In genomic region chr12:130947028-130947427, GRCh38 we compare ENCODE assay signal across 25 cellular contexts. TPM values are rescaled to one million over a fixed set of nuclear protein-coding genes. Genes with fewer than 3 reads are reported as not detected.
"Had no signal": no experiment of that assay in that cellular context is flagged by ENCODE, and none has a peak within 500 bp of the region (broad histone marks: within the 10 kb centered on the region; RNA-seq: fewer than 3 reads in every experiment).

No MANE protein-coding gene starts in this region.

- H3K4me3 Mint-ChIP-seq: activated naive CD4-positive, alpha-beta T cell treated with anti-CD3 and anti-CD28 coated beads, Interleukin-2, amount 10 ng/mL, durations not matched to agents 7 days and 5 days; activated naive CD8-positive, alpha-beta T cell treated with anti-CD3 and anti-CD28 coated beads, Interleukin-2, amount 10 ng/mL, durations not matched to agents 7 days and 5 days; activated T-helper 1 cell treated with anti-CD3 and anti-CD28 coated beads, Interleukin-12 subunit alpha, Interleukin-12 subunit beta, Interleukin-2, Interleukin-4 antibody, amounts not matched to agents 30 ng/mL and 10 ng/mL and 1 ng/mL, durations not matched to agents 14 hours and 24 hours and 36 hours; brain; nephron; T-helper 2 cell treated with Interferon-gamma antibody and Interleukin-4, amounts not matched to agents 5 μg/mL and 100 μg/mL, for 36 hours had no signal

- H3K9me3 ChIP-seq: ascending aorta, colonic mucosa had no signal

- H3K4me2 ChIP-seq: hepatocyte had no signal

- H3K36me3 Mint-ChIP-seq: activated naive CD4-positive, alpha-beta T cell treated with anti-CD3 and anti-CD28 coated beads, Interleukin-2, amount 10 ng/mL, durations not matched to agents 7 days and 5 days; activated naive CD8-positive, alpha-beta T cell treated with anti-CD3 and anti-CD28 coated beads, Interleukin-2, amount 10 ng/mL, durations not matched to agents 7 days and 5 days; brain had no signal

- H3K27ac Mint-ChIP-seq: activated naive CD4-positive, alpha-beta T cell treated with anti-CD3 and anti-CD28 coated beads, Interleukin-2, amount 10 ng/mL, durations not matched to agents 7 days and 5 days; activated naive CD8-positive, alpha-beta T cell treated with anti-CD3 and anti-CD28 coated beads, Interleukin-2, amount 10 ng/mL, durations not matched to agents 7 days and 5 days; activated T-helper 1 cell treated with anti-CD3 and anti-CD28 coated beads, Interleukin-12 subunit alpha, Interleukin-12 subunit beta, Interleukin-2, Interleukin-4 antibody, amounts not matched to agents 30 ng/mL and 10 ng/mL and 1 ng/mL, durations not matched to agents 14 hours and 24 hours and 36 hours; brain; nephron; T-helper 2 cell treated with Interferon-gamma antibody and Interleukin-4, amounts not matched to agents 5 μg/mL and 100 μg/mL, for 36 hours had no signal

- DNase-seq: activated CD4-positive, alpha-beta T cell treated with anti-CD3 and anti-CD28 coated beads for 4 hours; activated CD4-positive, alpha-beta T cell treated with anti-CD3 and anti-CD28 coated beads, Interleukin-2, amount 50 U/mL, for 48 hours; activated CD8-positive, alpha-beta memory T cell treated with anti-CD3 and anti-CD28 coated beads for 24 hours; activated effector memory CD4-positive, alpha-beta T cell treated with anti-CD3 and anti-CD28 coated beads, Interleukin-2, amount 50 U/mL, for 16 hours; activated naive CD4-positive, alpha-beta T cell treated with anti-CD3 and anti-CD28 coated beads, Interleukin-2, amount 10 ng/mL, durations not matched to agents 7 days and 5 days; activated naive CD8-positive, alpha-beta T cell treated with anti-CD3 and anti-CD28 coated beads, Interleukin-2, amount 10 ng/mL, durations not matched to agents 7 days and 5 days; activated T-cell treated with anti-CD3 and anti-CD28 coated beads, Interleukin-2, amount 50 U/mL, for 1 hour; cerebellar nuclear complex; colonic mucosa; dorsolateral prefrontal cortex; effector memory CD4-positive, alpha-beta T cell; left ventricle myocardium inferior; mucosa of descending colon; posterior cingulate gyrus; stimulated activated CD4-positive, alpha-beta T cell treated with anti-CD3 and anti-CD28 coated beads, Interleukin-2, amount 100 ng/mL, for 48 hours; stimulated activated naive CD8-positive, alpha-beta T cell treated with anti-CD3 and anti-CD28 coated beads, Interleukin-15, Interleukin-2, amounts not matched to agents 100 U/mL and 50 U/mL, for 24 hours; upper lobe of left lung had no signal

- ATAC-seq: gastroesophageal sphincter; mucosa of descending colon; stimulated activated naive CD8-positive, alpha-beta T cell treated with anti-CD3 and anti-CD28 coated beads, Interleukin-15, Interleukin-2, amounts not matched to agents 100 U/mL and 50 U/mL, for 24 hours had no signal

- H3K27ac ChIP-seq: cardiac muscle cell, colonic mucosa, dorsolateral prefrontal cortex, hepatocyte had no signal

- H3K4me3 ChIP-seq: cardiac muscle cell, colonic mucosa, dorsolateral prefrontal cortex, gastroesophageal sphincter, hepatocyte, left ventricle myocardium inferior, mucosa of descending colon, upper lobe of left lung had no signal

- H2AFZ ChIP-seq: hepatocyte had no signal

- H3K27me3 ChIP-seq: ascending aorta, cardiac muscle cell, colonic mucosa, gastroesophageal sphincter, hepatocyte, upper lobe of left lung had no signal

- H3K79me2 ChIP-seq: hepatocyte had no signal

- H3K4me1 ChIP-seq: colonic mucosa had no signal

- H3K4me1 Mint-ChIP-seq: activated naive CD4-positive, alpha-beta T cell treated with anti-CD3 and anti-CD28 coated beads, Interleukin-2, amount 10 ng/mL, durations not matched to agents 7 days and 5 days; activated naive CD8-positive, alpha-beta T cell treated with anti-CD3 and anti-CD28 coated beads, Interleukin-2, amount 10 ng/mL, durations not matched to agents 7 days and 5 days had no signal

- H3K36me3 ChIP-seq: ascending aorta, cardiac muscle cell, colonic mucosa, gastroesophageal sphincter, left ventricle myocardium inferior, upper lobe of left lung had no signal

RNA-seq across cellular contexts. Expression of gene ADGRD1, which starts 6.7 kb away (rescaled TPM):
- total RNA-seq: activated naive CD8-positive, alpha-beta T cell treated with anti-CD3 and anti-CD28 coated beads, Interleukin-2, amount 10 ng/mL, durations not matched to agents 7 days and 5 days had no signal
